In genomic region chr13:29850213-29850898, GRCh38 we compare ENCODE assay signal across 8 cellular contexts.
DNase-seq lines count a peak whose midpoint lies in the region; ATAC-seq and FAIRE-seq lines count a peak whose summit lies in the region.

TSS of gene UBL3 (minus strand) at chr13:29850617. CDS start at chr13:29849538, 1,079 bp downstream.

- DNase-seq in COR-L47 (lab: John Stamatoyannopoulos, UW) (peak; percentile 97), HTR-8/SVneo (ENCODE audit: insufficient read length, low spot score) (peak; percentile 85), NOMO-1 treated with DMSO at 0.1 percent for 48 hours (lab: John Stamatoyannopoulos, UW; ENCODE audit: unreplicated experiment) (peak; percentile 93), medulla oblongata (ENCODE audit: extremely low spot score) (peak; percentile 99)
- DNase-seq in activated CD8-positive, alpha-beta memory T cell treated with anti-CD3 and anti-CD28 coated beads for 4 hours (ENCODE audit: low read depth in 2 of 2): peak; percentile 88 to 91
- peak; percentile 87 to 90 (median 88) for DNase-seq in effector memory CD4-positive, alpha-beta T cell
- peak; percentile 83 to 91 (median 90) for DNase-seq in stimulated activated CD4-positive, alpha-beta T cell treated with anti-CD3 and anti-CD28 coated beads, TNF-alpha, amount 100 ng/mL, for 48 hours (ENCODE audit: low read depth in 3 of 3)

- peaks cover 9% of the 10 kb centered on the region for H3K4me1 ChIP-seq in effector memory CD4-positive, alpha-beta T cell (ENCODE audit: control insufficient read depth, insufficient read depth, low read length, poor library complexity, severe bottlenecking)

- peak within 1 kb of the TSS; percentile 94 for H3K27ac ChIP-seq in effector memory CD4-positive, alpha-beta T cell (ENCODE audit: insufficient read depth, low read length, poor library complexity, severe bottlenecking)

- peak; percentile 86 for FAIRE-seq in HTR-8/SVneo (lab: Jason Lieb, UNC)

- no peaks in the 10 kb centered on the region for H3K27me3 ChIP-seq in effector memory CD4-positive, alpha-beta T cell (replicated peaks; ENCODE audit: control insufficient read depth, insufficient read depth, low read length, poor library complexity, severe bottlenecking)

- no peaks in the 10 kb centered on the region for H3K9me3 ChIP-seq in effector memory CD4-positive, alpha-beta T cell (ENCODE audit: control insufficient read depth, low read length)

- H3K4me3 ChIP-seq in effector memory CD4-positive, alpha-beta T cell (ENCODE audit: insufficient read depth, low read depth, low read length, poor library complexity, severe bottlenecking): peak within 1 kb of the TSS; percentile 98

- no peaks in the 10 kb centered on the region for H3K36me3 ChIP-seq in effector memory CD4-positive, alpha-beta T cell (ENCODE audit: control insufficient read depth, insufficient read depth, low read length)

- peak; percentile 73 for ATAC-seq in GM21367 (IDR thresholded peaks at IDR 0.05; ENCODE audit: unreplicated experiment)

Comparison
In these comparisons a context has a peak if more than half of its experiments do, and no peak if none do; other contexts are left out.
1. Peak in every context shown above with its lines: DNase-seq, ATAC-seq, H3K4me3 ChIP-seq and H3K27ac ChIP-seq.